Comparison of ENCODE assay signal across 24 cellular contexts in the genomic region with DNA sequence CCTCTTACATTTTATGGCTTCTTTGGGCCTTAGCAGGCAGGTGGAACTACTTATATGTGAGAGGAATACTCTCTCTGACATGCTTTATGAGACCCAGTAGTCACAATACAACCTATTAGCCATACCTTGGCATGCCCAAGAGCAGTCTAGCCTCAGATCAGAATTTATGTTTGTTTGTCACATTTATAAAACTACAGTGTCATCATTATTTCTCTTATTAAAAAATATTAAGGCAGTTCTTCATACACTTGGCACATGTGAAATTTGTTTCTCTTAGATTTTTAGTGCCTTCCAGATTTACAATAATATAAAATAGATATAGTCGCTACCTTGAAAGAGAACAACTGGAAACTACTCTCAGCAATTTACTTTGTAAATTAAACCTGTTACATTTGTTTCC.
DNase-seq lines count a peak whose midpoint lies in the region; ATAC-seq, FAIRE-seq and TF ChIP-seq lines count a peak whose summit lies in the region.
"Had no signal": no experiment of that assay in that cellular context is flagged by ENCODE, and none has a peak within 500 bp of the region (broad histone marks: within the 10 kb centered on the region; RNA-seq: fewer than 3 reads in every experiment).

No MANE protein-coding gene starts in this region.

- in situ Hi-C loops in HepG2 (cut with HindIII; ENCODE audit: extremely low pct_ligation_motif_present, low pct_unique_long_range_greater_than_20kb), result no loop called here

- DNase-seq in HepG2 (ENCODE audit: low spot score) (no peak), right lobe of liver (no peak), NCI-H82 treated with DMSO at 0.1 percent for 48 hours (lab: John Stamatoyannopoulos, UW; ENCODE audit: unreplicated experiment) (no peak), NCI-H446 treated with DMSO at 0.1 percent for 48 hours (lab: John Stamatoyannopoulos, UW) (no peak)
- DNase-seq: ACHN; BE2C; C1 segment of cervical spinal cord; CD4-positive, alpha-beta memory T cell; CD4-positive, CD25-positive, alpha-beta regulatory T cell; CD8-positive, alpha-beta memory T cell; COR-L47; DMS 273 treated with DMSO at 0.1 percent for 48 hours; DMS153; DMS53; DMS79; DND-41; EL; GDM1 had no signal

- TF ChIP-seq EP300 in HepG2 (IDR thresholded peaks at IDR 0.05; ENCODE audit: low read depth in 2 of 2, low read length in 2 of 2), result no peak
- TF ChIP-seq EP300 in HepG2 (CRISPR knock-in tag; IDR thresholded peaks at IDR 0.05; ENCODE audit: borderline replicate concordance), result no peak

- no peak overlapping the region for H3K9ac ChIP-seq in HepG2 (ENCODE audit: insufficient read depth, low read depth, low read length)
- H3K9ac ChIP-seq in Loucy (ENCODE audit: low read depth, low read length, poor library complexity, severe bottlenecking), result no peak overlapping the region
- H3K9ac ChIP-seq: BLaER1 had no signal

- intact Hi-C loops in HepG2 (cut with micrococcal nuclease; ENCODE audit: unreplicated experiment), result no loop called here
- intact Hi-C loops in right lobe of liver (cut with DNase I), result no loop called here

- ATAC-seq in HepG2 (no peak), right lobe of liver (no peak)
- ATAC-seq: GM12878 had no signal

- H3K9me2 ChIP-seq in Loucy (replicated peaks; ENCODE audit: low read depth, low read length), result no peaks in the 10 kb centered on the region

- CTCF ChIA-PET in HepG2 (lab: Yijun Ruan, JAX; ENCODE audit: low intra/inter-chr PET ratio, low total read pairs), result no interaction called here

- H3K36me3 ChIP-seq in HepG2 (replicated peaks in 1 of 2; ENCODE audit: control insufficient read depth in 1 of 2, insufficient read depth in 2 of 2, low read length in 2 of 2) (no peaks in the 10 kb centered on the region), right lobe of liver (no peaks in the 10 kb centered on the region), Loucy (ENCODE audit: insufficient read depth, low read length) (no peaks in the 10 kb centered on the region)
- H3K36me3 ChIP-seq: BE2C, BLaER1 had no signal

- WGBS in HepG2 (ENCODE audit: low lambda C conversion rate), result 29% methylated on average over 1 of the region's 1 CpG
- 83% methylated on average over 1 of the region's 1 CpG for WGBS in right lobe of liver (ENCODE audit: insufficient coverage, low coverage, low lambda C conversion rate, missing lambda C conversion rate)

- 0 out of 2 replicates have a peak, but pooled peaks cover under 1% of the 10 kb centered on the region for H3F3A ChIP-seq in Loucy (ENCODE audit: low read depth)

- H2AFZ ChIP-seq in HepG2 (ENCODE audit: low read length) (no peak overlapping the region), Loucy (ENCODE audit: low read length) (peak overlapping the region; percentile 63; the same call in 1 of the 2 replicates)

- FAIRE-seq in HepG2 (lab: Jason Lieb, UNC), result no peak
- FAIRE-seq: GM12878, GM12892, GM18507 had no signal

- H3K27ac ChIP-seq in HepG2 (ENCODE audit: extremely low read length, insufficient read depth, low read length), result no peak overlapping the region
- H3K27ac ChIP-seq in right lobe of liver, result no peak overlapping the region
- H3K27ac ChIP-seq: 22Rv1, BLaER1 had no signal

- H3K9me3 ChIP-seq in HepG2 (ENCODE audit: low read length), result no peaks in the 10 kb centered on the region
- H3K9me3 ChIP-seq in right lobe of liver, result no peaks in the 10 kb centered on the region
- H3K9me3 ChIP-seq in Loucy (ENCODE audit: insufficient read depth, low read depth, low read length), result peaks cover 8% of the 10 kb centered on the region
- H3K9me3 ChIP-seq: BE2C had no signal

- no TSS peak for BruUV-seq in HepG2 (replicated peaks; lab: Mats Ljungman, UMichigan)

- H3K4me3 ChIP-seq in HepG2 (replicated peaks in 1 of 3; ENCODE audit: insufficient read depth in 1 of 3, low read depth in 2 of 3, low read length in 3 of 3) (no peak overlapping the region), right lobe of liver (no peak overlapping the region), Loucy (ENCODE audit: low read length, poor library complexity, severe bottlenecking) (no peak overlapping the region)
- H3K4me3 ChIP-seq: BLaER1, GM12878 had no signal

- H3K4me2 ChIP-seq in HepG2 (ENCODE audit: low read depth, low read length) (no peak overlapping the region), Loucy (ENCODE audit: low read depth, low read length, poor library complexity, severe bottlenecking) (no peak overlapping the region)
- H3K4me2 ChIP-seq: BLaER1 had no signal

- H3K4me1 ChIP-seq in HepG2 (ENCODE audit: insufficient read depth, low read length) (no peaks in the 10 kb centered on the region), right lobe of liver (no peaks in the 10 kb centered on the region), Loucy (ENCODE audit: insufficient read depth, low read length, poor library complexity, severe bottlenecking) (peaks cover 16% of the 10 kb centered on the region)
- H3K4me1 ChIP-seq: BE2C had no signal

- TF ChIP-seq CTCF in HepG2 (CRISPR knock-in tag; IDR thresholded peaks at IDR 0.05) (no peak), right lobe of liver (IDR thresholded peaks at IDR 0.05) (no peak), Loucy (conservative IDR thresholded peaks at IDR 0.05; ENCODE audit: low read length) (no peak)

- H3K27me3 ChIP-seq in HepG2 (ENCODE audit: control insufficient read depth in 1 of 2, insufficient read depth in 2 of 2, low read length in 2 of 2) (no peaks in the 10 kb centered on the region), right lobe of liver (no peaks in the 10 kb centered on the region), Loucy (ENCODE audit: insufficient read depth, low read length, poor library complexity, severe bottlenecking) (no peaks in the 10 kb centered on the region)
- H3K27me3 ChIP-seq: BE2C, BLaER1 had no signal

- H4K20me1 ChIP-seq in HepG2 (ENCODE audit: insufficient read depth, low read length), result no peaks in the 10 kb centered on the region
- no peaks in the 10 kb centered on the region for H4K20me1 ChIP-seq in Loucy (ENCODE audit: insufficient read depth, low read length, poor library complexity, severe bottlenecking)
- H4K20me1 ChIP-seq: BLaER1 had no signal

- TF ChIP-seq POLR2A in HepG2 (IDR thresholded peaks at IDR 0.05; ENCODE audit: insufficient read depth in 1 of 2, low read depth in 2 of 2, low read length in 2 of 2), result no peak
- no peak for TF ChIP-seq POLR2A in right lobe of liver (IDR thresholded peaks at IDR 0.05)

- H3K79me2 ChIP-seq in HepG2 (ENCODE audit: insufficient read depth, low read length), result no peaks in the 10 kb centered on the region
- no peaks in the 10 kb centered on the region for H3K79me2 ChIP-seq in Loucy (ENCODE audit: insufficient read depth, low read length)

- TF ChIP-seq RAD21 in HepG2 (CRISPR knock-in tag; IDR thresholded peaks at IDR 0.05), result no peak

- POLR2A ChIA-PET in HepG2 (lab: Yijun Ruan, JAX), result no interaction called here

TF ChIP-seq in HepG2, 621 proteins besides CTCF, POLR2A, EP300 and RAD21:
- no peak for TF ChIP-seq ZNF460 (CRISPR knock-in tag; IDR thresholded peaks at IDR 0.05; ENCODE audit: borderline replicate concordance)
- TF ChIP-seq ZEB1 (IDR thresholded peaks at IDR 0.05; ENCODE audit: insufficient replicate concordance, low read depth), result no peak
- TF ChIP-seq, protein P1, sequence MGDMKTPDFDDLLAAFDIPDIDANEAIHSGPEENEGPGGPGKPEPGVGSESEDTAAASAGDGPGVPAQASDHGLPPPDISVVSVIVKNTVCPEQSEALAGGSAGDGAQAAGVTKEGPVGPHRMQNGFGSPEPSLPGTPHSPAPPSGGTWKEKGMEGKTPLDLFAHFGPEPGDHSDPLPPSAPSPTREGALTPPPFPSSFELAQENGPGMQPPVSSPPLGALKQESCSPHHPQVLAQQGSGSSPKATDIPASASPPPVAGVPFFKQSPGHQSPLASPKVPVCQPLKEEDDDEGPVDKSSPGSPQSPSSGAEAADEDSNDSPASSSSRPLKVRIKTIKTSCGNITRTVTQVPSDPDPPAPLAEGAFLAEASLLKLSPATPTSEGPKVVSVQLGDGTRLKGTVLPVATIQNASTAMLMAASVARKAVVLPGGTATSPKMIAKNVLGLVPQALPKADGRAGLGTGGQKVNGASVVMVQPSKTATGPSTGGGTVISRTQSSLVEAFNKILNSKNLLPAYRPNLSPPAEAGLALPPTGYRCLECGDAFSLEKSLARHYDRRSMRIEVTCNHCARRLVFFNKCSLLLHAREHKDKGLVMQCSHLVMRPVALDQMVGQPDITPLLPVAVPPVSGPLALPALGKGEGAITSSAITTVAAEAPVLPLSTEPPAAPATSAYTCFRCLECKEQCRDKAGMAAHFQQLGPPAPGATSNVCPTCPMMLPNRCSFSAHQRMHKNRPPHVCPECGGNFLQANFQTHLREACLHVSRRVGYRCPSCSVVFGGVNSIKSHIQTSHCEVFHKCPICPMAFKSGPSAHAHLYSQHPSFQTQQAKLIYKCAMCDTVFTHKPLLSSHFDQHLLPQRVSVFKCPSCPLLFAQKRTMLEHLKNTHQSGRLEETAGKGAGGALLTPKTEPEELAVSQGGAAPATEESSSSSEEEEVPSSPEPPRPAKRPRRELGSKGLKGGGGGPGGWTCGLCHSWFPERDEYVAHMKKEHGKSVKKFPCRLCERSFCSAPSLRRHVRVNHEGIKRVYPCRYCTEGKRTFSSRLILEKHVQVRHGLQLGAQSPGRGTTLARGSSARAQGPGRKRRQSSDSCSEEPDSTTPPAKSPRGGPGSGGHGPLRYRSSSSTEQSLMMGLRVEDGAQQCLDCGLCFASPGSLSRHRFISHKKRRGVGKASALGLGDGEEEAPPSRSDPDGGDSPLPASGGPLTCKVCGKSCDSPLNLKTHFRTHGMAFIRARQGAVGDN (CRISPR knock-in tag; IDR thresholded peaks at IDR 0.05), result no peak
- TF ChIP-seq, protein P2, sequence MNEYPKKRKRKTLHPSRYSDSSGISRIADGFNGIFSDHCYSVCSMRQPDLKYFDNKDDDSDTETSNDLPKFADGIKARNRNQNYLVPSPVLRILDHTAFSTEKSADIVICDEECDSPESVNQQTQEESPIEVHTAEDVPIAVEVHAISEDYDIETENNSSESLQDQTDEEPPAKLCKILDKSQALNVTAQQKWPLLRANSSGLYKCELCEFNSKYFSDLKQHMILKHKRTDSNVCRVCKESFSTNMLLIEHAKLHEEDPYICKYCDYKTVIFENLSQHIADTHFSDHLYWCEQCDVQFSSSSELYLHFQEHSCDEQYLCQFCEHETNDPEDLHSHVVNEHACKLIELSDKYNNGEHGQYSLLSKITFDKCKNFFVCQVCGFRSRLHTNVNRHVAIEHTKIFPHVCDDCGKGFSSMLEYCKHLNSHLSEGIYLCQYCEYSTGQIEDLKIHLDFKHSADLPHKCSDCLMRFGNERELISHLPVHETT (CRISPR knock-in tag; conservative IDR thresholded peaks at IDR 0.05), result no peak
- peak in 1 of 2 experiments; percentile 60; a peak in 2 of 4 replicates for TF ChIP-seq MAFK (conservative IDR thresholded peaks at IDR 0.05 in 1 of 2, IDR thresholded peaks at IDR 0.05 in 1 of 2; ENCODE audit: low read length in 2 of 2)
- no peak for TF ChIP-seq GTF2F1 (IDR thresholded peaks at IDR 0.05; ENCODE audit: low read length)
- TF ChIP-seq MAFF (IDR thresholded peaks at IDR 0.05; ENCODE audit: low read depth, low read length), result 0 out of 2 replicates have a peak, but pooled peaks have one; percentile 18
TF ChIP-seq in HepG2: peak in this region for 2.
